8 cellular contexts compared by ENCODE assay signal in the genomic region with DNA sequence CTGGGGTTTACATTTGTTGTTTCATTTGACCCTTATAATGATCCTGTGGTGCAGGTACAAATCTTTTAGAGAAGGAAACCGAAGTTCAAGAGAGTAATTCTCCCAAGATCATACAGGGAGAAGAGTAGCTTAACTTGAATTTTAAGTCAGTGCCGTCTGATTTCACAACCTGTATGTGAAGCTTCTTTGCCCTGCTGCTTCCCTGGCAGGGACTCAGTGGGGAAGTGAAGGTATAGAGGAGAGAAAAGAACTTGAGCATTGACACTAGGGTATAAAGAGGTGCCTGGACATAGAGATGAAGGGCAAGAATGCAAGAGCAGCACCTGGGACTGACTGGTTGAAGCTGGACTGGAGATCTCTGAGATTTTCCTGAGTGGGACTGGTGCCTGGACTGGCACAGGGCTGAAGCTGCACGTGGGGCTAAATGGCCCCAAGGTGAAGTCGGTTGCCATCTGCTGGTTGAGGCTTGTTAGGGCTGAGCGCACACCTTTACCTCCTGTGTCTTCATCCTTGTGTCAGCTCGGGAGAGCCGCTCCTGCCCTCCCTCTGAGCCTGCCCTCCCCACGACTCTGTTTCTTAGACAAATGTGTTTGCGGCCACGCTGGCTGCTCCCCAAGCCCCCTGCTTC. TPM values are rescaled to one million over a fixed set of nuclear protein-coding genes. Genes with fewer than 3 reads are reported as not detected.
DNase-seq lines count a peak whose midpoint lies in the region; ATAC-seq and TF ChIP-seq lines count a peak whose summit lies in the region.

No MANE protein-coding gene starts in this region.

- H3K9me3 ChIP-seq in testis (no peaks in the 10 kb centered on the region), suprapubic skin (no peaks in the 10 kb centered on the region)

- H3K27me3 ChIP-seq in mesendoderm (ENCODE audit: insufficient read depth, low read length, poor library complexity) (no peaks in the 10 kb centered on the region), testis (no peaks in the 10 kb centered on the region), suprapubic skin (no peaks in the 10 kb centered on the region)

- no CpG with 5 or more reads among the region's 10 CpGs for WGBS in mesendoderm (ENCODE audit: extremely low coverage, insufficient coverage, low lambda C conversion rate)
- WGBS in testis, 2 donors = 71 to 80% methylated on average over 8 to 10 of the region's 10 CpGs
- 56% methylated on average over 10 of the region's 10 CpGs for WGBS in suprapubic skin

- H2BK120ac ChIP-seq in mesendoderm (ENCODE audit: low read depth, low read length) = no peak overlapping the region

- CTCF ChIA-PET in WTC11 (lab: Charles Lee) = interaction anchor here (0.5 to 2.5 kb wide), 23 partner anchors 8 to 267 kb away, joined by 3 to 26 read pairs (median 4); no protein-coding TSS in a partner anchor

- no peak overlapping the region for H3K18ac ChIP-seq in mesendoderm (ENCODE audit: low read length)

- H3K36me3 ChIP-seq in mesendoderm (ENCODE audit: control insufficient read depth, insufficient read depth, low read length) (no peaks in the 10 kb centered on the region), testis (ENCODE audit: low read depth, missing control alignments) (no peaks in the 10 kb centered on the region), suprapubic skin (no peaks in the 10 kb centered on the region)

- no peak overlapping the region for H3K23ac ChIP-seq in mesendoderm (ENCODE audit: low read length)

- no peaks in the 10 kb centered on the region for H3K79me2 ChIP-seq in mesendoderm (ENCODE audit: control insufficient read depth, insufficient read depth, low read length)

- no peak overlapping the region for H4K8ac ChIP-seq in mesendoderm (ENCODE audit: low read depth, low read length)

- no peak overlapping the region for H2AK5ac ChIP-seq in mesendoderm (ENCODE audit: low read length)

- H3K4ac ChIP-seq in mesendoderm (ENCODE audit: low read depth, low read length) = no peak overlapping the region

- no peaks in the 10 kb centered on the region for H3K36me3 Mint-ChIP-seq in WTC11

- TF ChIP-seq EP300 in suprapubic skin (IDR thresholded peaks at IDR 0.05) = no peak

- H4K5ac ChIP-seq in mesendoderm (ENCODE audit: low read length) = no peak overlapping the region

- H3K4me3 ChIP-seq in mesendoderm (ENCODE audit: low read length) (no peak overlapping the region), testis (no peak overlapping the region), suprapubic skin (no peak overlapping the region)

- intact Hi-C loops in testis (cut with DNase I; ENCODE audit: low total_unique reads) = no loop called here

- no peak overlapping the region for H3K4me2 ChIP-seq in mesendoderm (ENCODE audit: low read length)

- H3K9ac ChIP-seq in mesendoderm (ENCODE audit: low read length) = no peak overlapping the region

- H3K4me1 Mint-ChIP-seq in WTC11 = peaks cover 15% of the 10 kb centered on the region

- H3K4me1 ChIP-seq in mesendoderm (ENCODE audit: control insufficient read depth, low read depth, low read length) (no peaks in the 10 kb centered on the region), testis (no peaks in the 10 kb centered on the region), suprapubic skin (peaks cover 18% of the 10 kb centered on the region)

- H3K4me3 Mint-ChIP-seq in WTC11 = no peak overlapping the region

- no peaks in the 10 kb centered on the region for H3K9me3 Mint-ChIP-seq in WTC11

- no peak overlapping the region for H3K56ac ChIP-seq in mesendoderm (ENCODE audit: low read length)

- ATAC-seq in GM21360 (IDR thresholded peaks at IDR 0.05; ENCODE audit: unreplicated experiment) (peak; percentile 56), WTC11 (peak; percentile 99)

- no peak for TF ChIP-seq POLR2A in testis (IDR thresholded peaks at IDR 0.05)
- no peak for TF ChIP-seq POLR2A in suprapubic skin (IDR thresholded peaks at IDR 0.05)

- H3K27ac Mint-ChIP-seq in WTC11 = no peak overlapping the region

- peaks cover 4% of the 10 kb centered on the region for H3K79me1 ChIP-seq in mesendoderm (ENCODE audit: low read length)

- H3K27me3 Mint-ChIP-seq in WTC11 (ENCODE audit: low read depth) = no peaks in the 10 kb centered on the region

- POLR2A ChIA-PET in WTC11 (lab: Charles Lee) = interaction anchor here (0.5 to 0.6 kb wide), 2 partner anchors 67 to 186 kb away, joined by 3 read pairs; no protein-coding TSS in a partner anchor

- peak; percentile 39; the same call in 1 of the 2 replicates for TF ChIP-seq CTCF in WTC11 (IDR thresholded peaks at IDR 0.05)
- TF ChIP-seq CTCF in testis (IDR thresholded peaks at IDR 0.05) = peak in 1 of 3 experiments; percentile 9
- peak in 1 of 2 donors; percentile 50 for TF ChIP-seq CTCF in suprapubic skin (IDR thresholded peaks at IDR 0.05)

- DNase-seq in DMS53 (lab: John Stamatoyannopoulos, UW) (peak; percentile 88), HK-2 (ENCODE audit: unreplicated experiment) (peak; percentile 24), WTC11 (ENCODE audit: low spot score) (peak; percentile 71), cerebellar cortex (ENCODE audit: low spot score) (peak; percentile 85), mesendoderm (peak; percentile 84), testis (peak; percentile 34), suprapubic skin (ENCODE audit: low spot score in 2 of 2) (no peak)

- H2BK5ac ChIP-seq in mesendoderm (ENCODE audit: low read length) = no peak overlapping the region

- no peak overlapping the region for H2BK15ac ChIP-seq in mesendoderm (replicated peaks; ENCODE audit: low read depth)

- H3K27ac ChIP-seq in mesendoderm (ENCODE audit: low read depth, low read length) (no peak overlapping the region), testis (no peak overlapping the region), suprapubic skin (no peak overlapping the region)

TF ChIP-seq in WTC11, 78 proteins besides CTCF, POLR2A, EP300 and RAD21:
- TF ChIP-seq, protein P1, sequence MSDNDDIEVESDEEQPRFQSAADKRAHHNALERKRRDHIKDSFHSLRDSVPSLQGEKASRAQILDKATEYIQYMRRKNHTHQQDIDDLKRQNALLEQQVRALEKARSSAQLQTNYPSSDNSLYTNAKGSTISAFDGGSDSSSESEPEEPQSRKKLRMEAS (CRISPR knock-in tag; IDR thresholded peaks at IDR 0.05) = peak; percentile 57; the same call in 1 of the 2 replicates
- TF ChIP-seq, protein P2, sequence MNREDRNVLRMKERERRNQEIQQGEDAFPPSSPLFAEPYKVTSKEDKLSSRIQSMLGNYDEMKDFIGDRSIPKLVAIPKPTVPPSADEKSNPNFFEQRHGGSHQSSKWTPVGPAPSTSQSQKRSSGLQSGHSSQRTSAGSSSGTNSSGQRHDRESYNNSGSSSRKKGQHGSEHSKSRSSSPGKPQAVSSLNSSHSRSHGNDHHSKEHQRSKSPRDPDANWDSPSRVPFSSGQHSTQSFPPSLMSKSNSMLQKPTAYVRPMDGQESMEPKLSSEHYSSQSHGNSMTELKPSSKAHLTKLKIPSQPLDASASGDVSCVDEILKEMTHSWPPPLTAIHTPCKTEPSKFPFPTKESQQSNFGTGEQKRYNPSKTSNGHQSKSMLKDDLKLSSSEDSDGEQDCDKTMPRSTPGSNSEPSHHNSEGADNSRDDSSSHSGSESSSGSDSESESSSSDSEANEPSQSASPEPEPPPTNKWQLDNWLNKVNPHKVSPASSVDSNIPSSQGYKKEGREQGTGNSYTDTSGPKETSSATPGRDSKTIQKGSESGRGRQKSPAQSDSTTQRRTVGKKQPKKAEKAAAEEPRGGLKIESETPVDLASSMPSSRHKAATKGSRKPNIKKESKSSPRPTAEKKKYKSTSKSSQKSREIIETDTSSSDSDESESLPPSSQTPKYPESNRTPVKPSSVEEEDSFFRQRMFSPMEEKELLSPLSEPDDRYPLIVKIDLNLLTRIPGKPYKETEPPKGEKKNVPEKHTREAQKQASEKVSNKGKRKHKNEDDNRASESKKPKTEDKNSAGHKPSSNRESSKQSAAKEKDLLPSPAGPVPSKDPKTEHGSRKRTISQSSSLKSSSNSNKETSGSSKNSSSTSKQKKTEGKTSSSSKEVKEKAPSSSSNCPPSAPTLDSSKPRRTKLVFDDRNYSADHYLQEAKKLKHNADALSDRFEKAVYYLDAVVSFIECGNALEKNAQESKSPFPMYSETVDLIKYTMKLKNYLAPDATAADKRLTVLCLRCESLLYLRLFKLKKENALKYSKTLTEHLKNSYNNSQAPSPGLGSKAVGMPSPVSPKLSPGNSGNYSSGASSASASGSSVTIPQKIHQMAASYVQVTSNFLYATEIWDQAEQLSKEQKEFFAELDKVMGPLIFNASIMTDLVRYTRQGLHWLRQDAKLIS (CRISPR knock-in tag; IDR thresholded peaks at IDR 0.05; ENCODE audit: borderline replicate concordance) = no peak
- no peak for TF ChIP-seq FOXP1 (CRISPR knock-in tag; IDR thresholded peaks at IDR 0.05; ENCODE audit: borderline replicate concordance)

RNA-seq across cellular contexts. Expression of a gene that starts 41.8 kb away (rescaled TPM):
- 10.7 to 15.0 TPM (median 11.3 TPM) in 3 replicates for total RNA-seq in WTC11 (2021)
- 11.7 TPM for polyA plus RNA-seq in mesendoderm (2013, experiment 1 of 2)
- polyA plus RNA-seq in mesendoderm (2013, experiment 2 of 2) = 11.5 TPM
- 10 to 100 TPM; 15.4 to 26.8 TPM for total RNA-seq in testis
- 22.1 TPM for polyA plus RNA-seq in testis (ENCODE audit: insufficient read depth, low read depth, low replicate concordance)
- total RNA-seq in suprapubic skin = 10 to 100 TPM; 15.0 to 22.4 (median 20.1) TPM

RNA-seq across cellular contexts. Expression of a gene that starts 42.4 kb away (rescaled TPM):
- total RNA-seq in WTC11 (2021) (47.3 to 49.7 TPM (median 48.3 TPM) in 3 replicates), testis (10 to 100 TPM; 18.5 to 23.0 TPM), suprapubic skin (10 to 100 TPM; 16.1 to 37.5 (median 19.6) TPM)
- 40.5 TPM for polyA plus RNA-seq in mesendoderm (2013, experiment 1 of 2)
- 43.8 TPM for polyA plus RNA-seq in mesendoderm (2013, experiment 2 of 2)
- polyA plus RNA-seq in testis (ENCODE audit: insufficient read depth, low read depth, low replicate concordance) = 41.8 TPM

Comparison
In these comparisons a context has a peak if more than half of its experiments do, and no peak if none do; other contexts are left out.
1. DNase-seq: peak in DMS53 (single experiment), HK-2 (single experiment), WTC11 (single experiment), cerebellar cortex (single experiment), mesendoderm (single experiment) and testis (single experiment); none in suprapubic skin (0 of 2).